Comparison of ENCODE assay signal across 34 cellular contexts in the genomic region with DNA sequence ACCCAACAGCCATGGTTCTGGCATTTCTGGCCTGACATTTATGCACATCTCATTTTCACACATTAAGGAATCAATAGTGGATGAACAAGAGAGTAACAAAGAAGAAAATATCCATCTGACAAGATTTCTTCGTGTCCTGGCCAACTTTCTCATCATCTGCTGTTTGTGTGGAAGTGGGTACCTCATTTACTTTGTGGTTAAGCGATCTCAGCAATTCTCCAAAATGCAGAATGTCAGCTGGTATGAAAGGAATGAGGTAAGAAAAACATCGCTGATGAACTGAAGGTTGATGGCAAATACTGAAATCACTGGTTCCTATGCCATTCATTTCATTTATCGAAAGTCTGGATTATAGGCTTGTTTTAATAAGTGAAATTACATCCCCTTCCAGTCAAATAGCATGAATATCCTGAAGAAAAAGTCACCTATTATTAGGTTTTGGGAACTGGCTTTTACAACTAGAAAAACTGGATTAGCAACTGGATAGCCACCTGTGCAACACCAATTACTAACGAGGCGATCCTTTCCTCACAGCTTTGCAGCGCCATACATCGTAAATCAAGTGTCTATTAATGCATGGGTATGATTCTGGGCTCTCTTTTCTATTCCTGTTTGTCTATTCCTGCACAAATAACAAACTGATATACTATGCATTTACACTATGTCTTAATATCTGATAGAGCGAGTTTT. TPM values are rescaled to one million over a fixed set of nuclear protein-coding genes. Genes with fewer than 3 reads are reported as not detected.
DNase-seq lines count a peak whose midpoint lies in the region; ATAC-seq, FAIRE-seq and TF ChIP-seq lines count a peak whose summit lies in the region.
"Had no signal": no experiment of that assay in that cellular context is flagged by ENCODE, and none has a peak within 500 bp of the region (broad histone marks: within the 10 kb centered on the region; RNA-seq: fewer than 3 reads in every experiment).

No MANE protein-coding gene starts in this region.

- DNase-seq in A549 (ENCODE audit: low read depth in 1 of 2, low spot score in 1 of 2) (no peak), HCT116 (ENCODE audit: low read depth, low spot score) (no peak), NCI-H748 treated with DMSO at 0.1 percent for 48 hours (lab: John Stamatoyannopoulos, UW) (peak; percentile 51), epithelial cell of esophagus (ENCODE audit: low read depth) (peak; percentile 56), caudate nucleus (lab: John Stamatoyannopoulos, UW) (no peak), chondrocyte (ENCODE audit: low spot score) (no peak)
- no peak for DNase-seq in stimulated activated CD4-positive, alpha-beta T cell treated with anti-CD3 and anti-CD28 coated beads, Interleukin-4, amount 100 ng/mL, for 4 hours
- DNase-seq: activated naive CD4-positive, alpha-beta T cell treated with Interleukin-2 at 50 U/mL for 16 hours; activated T-cell treated with anti-CD3 and anti-CD28 coated beads, Interleukin-2, amount 50 U/mL, for 1 hour; amniotic stem cell; dorsolateral prefrontal cortex; GF-D8; H7; hippocampal formation; KG1; lower lobe of right lung; MV-4-11; NCI-H1930; NCI-H774; psoas muscle; SHP77 treated with DMSO at 0.1 percent for 48 hours; stimulated activated CD4-positive, alpha-beta T cell treated with anti-CD3 and anti-CD28 coated beads, Interleukin-2, amount 100 ng/mL, for 24 hours; T-helper 1 cell; testis had no signal

- H3K9me3 ChIP-seq in A549 (peaks cover 18% of the 10 kb centered on the region), HCT116 (ENCODE audit: control insufficient read depth in 1 of 2, insufficient read depth in 1 of 2, low read depth in 1 of 2, low read length in 2 of 2) (peaks cover 0 to 6% of the 10 kb centered on the region in 2 experiments; a peak in 1 of 4 replicates)
- H3K9me3 ChIP-seq: testis had no signal

- H2AFZ ChIP-seq in HCT116 (ENCODE audit: low read depth, low read length, poor library complexity, severe bottlenecking): peak overlapping the region; percentile 39
- H2AFZ ChIP-seq: neural progenitor cell had no signal

- no peak overlapping the region for H3K27ac Mint-ChIP-seq in chondrocyte (ENCODE audit: unreplicated experiment)
- H3K27ac Mint-ChIP-seq: neural progenitor cell; stimulated activated memory B cell treated with anti-CD40 and anti-IgM and Interleukin-4, amounts not matched to agents 10 μg/mL and 1 μg/mL and 100 μg/mL, for 72 hours had no signal

- no peaks in the 10 kb centered on the region for H3K4me1 ChIP-seq in A549
- no peaks in the 10 kb centered on the region for H3K4me1 ChIP-seq in HCT116 (ENCODE audit: control insufficient read depth in 1 of 2, insufficient read depth in 2 of 2, low read length in 2 of 2)
- H3K4me1 ChIP-seq: foreskin keratinocyte, lower lobe of right lung, psoas muscle, testis had no signal

- H3K9ac ChIP-seq in HCT116 (ENCODE audit: low read length): no peak overlapping the region
- H3K9ac ChIP-seq: neural progenitor cell had no signal

- H3K79me2 ChIP-seq in HCT116 (ENCODE audit: insufficient read depth, low read length): no peaks in the 10 kb centered on the region

- peaks cover 1% of the 10 kb centered on the region for H3K36me3 Mint-ChIP-seq in chondrocyte (ENCODE audit: low read depth)
- H3K36me3 Mint-ChIP-seq: neural progenitor cell had no signal

- H3K4me2 ChIP-seq in A549: no peak overlapping the region
- H3K4me2 ChIP-seq in HCT116 (ENCODE audit: low read length): no peak overlapping the region
- H3K4me2 ChIP-seq: neural progenitor cell had no signal

- intact Hi-C loops in HCT116 (cut with micrococcal nuclease): no loop called here

- H3K9me3 Mint-ChIP-seq in chondrocyte (ENCODE audit: low read depth): peaks cover 18% of the 10 kb centered on the region

- 57% methylated on average over 9 of the region's 9 CpGs for WGBS in A549 (ENCODE audit: missing lambda C conversion rate)

- ATAC-seq in A549 (no peak), HCT116 (no peak), HG02588 (IDR thresholded peaks at IDR 0.05; ENCODE audit: unreplicated experiment) (no peak)
- ATAC-seq: foreskin keratinocyte; lower lobe of right lung; psoas muscle; stimulated activated memory B cell treated with anti-CD40 and anti-IgM and Interleukin-4, amounts not matched to agents 10 μg/mL and 1 μg/mL and 100 μg/mL, for 72 hours had no signal

- H3K27ac ChIP-seq in A549 (no peak overlapping the region), HCT116 (ENCODE audit: low read depth, low read length) (no peak overlapping the region), caudate nucleus (ENCODE audit: low read depth, low read length) (no peak overlapping the region)
- H3K27ac ChIP-seq: C4-2B, cardiac muscle cell, dorsolateral prefrontal cortex, foreskin keratinocyte, lower lobe of right lung, neural progenitor cell, psoas muscle, skin epidermis, testis had no signal

- no peaks in the 10 kb centered on the region for H4K20me1 ChIP-seq in HCT116 (ENCODE audit: insufficient read depth)

- POLR2A ChIA-PET in A549 (lab: Yijun Ruan, JAX): no interaction called here
- POLR2A ChIA-PET in HCT116 (lab: Charles Lee): no interaction called here

- H3K27me3 Mint-ChIP-seq in chondrocyte (ENCODE audit: low read depth): no peaks in the 10 kb centered on the region

- peaks cover 20% of the 10 kb centered on the region for H3K4me1 Mint-ChIP-seq in chondrocyte (ENCODE audit: low read depth)
- H3K4me1 Mint-ChIP-seq: stimulated activated memory B cell treated with anti-CD40 and anti-IgM and Interleukin-4, amounts not matched to agents 10 μg/mL and 1 μg/mL and 100 μg/mL, for 72 hours had no signal

- no peak for TF ChIP-seq EP300 in A549 (IDR thresholded peaks at IDR 0.05)

- TF ChIP-seq POLR2A in A549 (IDR thresholded peaks at IDR 0.05; ENCODE audit: low read length) (no peak), HCT116 (IDR thresholded peaks at IDR 0.05; ENCODE audit: borderline replicate concordance, extremely low read depth, insufficient read depth, insufficient read length) (no peak)

- H3K4me3 Mint-ChIP-seq in chondrocyte (ENCODE audit: unreplicated experiment): no peak overlapping the region
- H3K4me3 Mint-ChIP-seq: neural progenitor cell; stimulated activated memory B cell treated with anti-CD40 and anti-IgM and Interleukin-4, amounts not matched to agents 10 μg/mL and 1 μg/mL and 100 μg/mL, for 72 hours had no signal

- FAIRE-seq in A549 (lab: Jason Lieb, UNC): peak; percentile 54
- FAIRE-seq: D721Med, islet of Langerhans, TTC549 had no signal

- no peaks in the 10 kb centered on the region for H3K9me2 ChIP-seq in HCT116 (ENCODE audit: insufficient read depth)

- CTCF ChIA-PET in A549 (lab: Yijun Ruan, JAX): interaction anchor here (0.8 to 1.5 kb wide), 3 partner anchors 24 to 79 kb away, joined by 3 to 4 read pairs (median 3); no protein-coding TSS in a partner anchor
- CTCF ChIA-PET in HCT116 (lab: Charles Lee): no interaction called here

- TF ChIP-seq RAD21 in A549 (conservative IDR thresholded peaks at IDR 0.05 in 1 of 2, IDR thresholded peaks at IDR 0.05 in 1 of 2): no peak
- no peak for TF ChIP-seq RAD21 in HCT116 (IDR thresholded peaks at IDR 0.05; ENCODE audit: low read depth)

- RAD21 ChIA-PET in HCT116 (lab: Charles Lee; ENCODE audit: low non-redundant PET in 1 of 2, low total read pairs in 2 of 2, uncharacterized antibody in 2 of 2, unreplicated experiment in 2 of 2): no interaction called here

- no peaks in the 10 kb centered on the region for H3K36me3 ChIP-seq in HCT116 (ENCODE audit: control insufficient read depth in 1 of 2, insufficient read depth in 2 of 2, low read length in 2 of 2)
- H3K36me3 ChIP-seq: cardiac muscle cell, lower lobe of right lung, neural progenitor cell had no signal

- no peak for TF ChIP-seq CTCF in A549 (IDR thresholded peaks at IDR 0.05)
- TF ChIP-seq CTCF in HCT116 (IDR thresholded peaks at IDR 0.05 in 2 of 3, conservative IDR thresholded peaks at IDR 0.05 in 1 of 3; ENCODE audit: borderline replicate concordance in 1 of 3, insufficient read depth in 1 of 3, low read depth in 2 of 3, low read length in 2 of 3): no peak
- no peak for TF ChIP-seq CTCF in epithelial cell of esophagus (IDR thresholded peaks at IDR 0.05; ENCODE audit: insufficient read depth, low read depth, low read length, missing control alignments)
- TF ChIP-seq CTCF in chondrocyte (IDR thresholded peaks at IDR 0.05): no peak

- no peaks in the 10 kb centered on the region for H3K27me3 ChIP-seq in HCT116 (ENCODE audit: insufficient read depth, low read length)
- H3K27me3 ChIP-seq: cardiac muscle cell, dorsolateral prefrontal cortex, neural progenitor cell, testis had no signal

- BruUV-seq in HCT116 (replicated peaks; lab: Mats Ljungman, UMichigan): no TSS peak

- no peak overlapping the region for H3K4me3 ChIP-seq in A549
- H3K4me3 ChIP-seq in HCT116 (replicated peaks in 1 of 2; ENCODE audit: low read depth in 1 of 2, low read length in 2 of 2): no peak overlapping the region
- no peak overlapping the region for H3K4me3 ChIP-seq in epithelial cell of esophagus (ENCODE audit: low read length)
- H3K4me3 ChIP-seq: cardiac muscle cell, dorsolateral prefrontal cortex, lower lobe of right lung, neural progenitor cell, psoas muscle, skin epidermis had no signal

TF ChIP-seq in A549, 52 proteins besides CTCF, POLR2A, EP300 and RAD21 (continues in another document):
- no peak for TF ChIP-seq RCOR1 (IDR thresholded peaks at IDR 0.05; ENCODE audit: low read depth, low read length)

TF ChIP-seq in HCT116, 20 proteins besides CTCF, POLR2A, EP300 and RAD21:
- TF ChIP-seq ZFX (IDR thresholded peaks at IDR 0.05) (no peak), CEBPB (IDR thresholded peaks at IDR 0.05; ENCODE audit: low read depth) (no peak), EZH2phosphoT487 (IDR thresholded peaks at IDR 0.05; ENCODE audit: borderline replicate concordance) (no peak)
TF ChIP-seq in HCT116: peak in this region for 0.

RNA-seq across cellular contexts. Expression of gene NOP56, which starts 50.2 kb away (rescaled TPM):
- polyA plus RNA-seq in A549 (2011; rRNA removed): 471 and 571 TPM in 2 replicates
- 493 and 522 TPM in 2 replicates for polyA plus RNA-seq in A549 (2012; cell fraction: cytosol; rRNA removed)
- polyA plus RNA-seq in A549 (2012; cell fraction: nucleus; rRNA removed): 926 and 1,083 TPM in 2 replicates
- 658 to 761 TPM (median 681 TPM) in 3 replicates for polyA plus RNA-seq in A549 (2017; fragmentation: RNase III; extraction: RNeasy Plus Mini Kit Qiagen cat#74134 plus additional on column Dnase treatment)
- 526 and 546 TPM in 2 replicates for polyA minus RNA-seq in A549 (2011; rRNA and poly(A)+ RNA removed)
- 582 TPM for total RNA-seq in HCT116 (2021; ENCODE audit: unreplicated experiment)
- polyA plus RNA-seq in HCT116 (2012): 328 and 343 TPM in 2 replicates
- 103 to 166 TPM (median 118 TPM) in 3 replicates for total RNA-seq in chondrocyte

Comparison
In these comparisons a context has a peak if more than half of its experiments do, and no peak if none do; other contexts are left out.
1. DNase-seq: peak in NCI-H748 treated with DMSO at 0.1 percent for 48 hours (single experiment) and epithelial cell of esophagus (single experiment); none in A549 (0 of 2), HCT116 (single experiment), caudate nucleus (0 of 61), chondrocyte (single experiment) and stimulated activated CD4-positive, alpha-beta T cell treated with anti-CD3 and anti-CD28 coated beads, Interleukin-4, amount 100 ng/mL, for 4 hours (0 of 2).